Comparison of ENCODE assay signal across 1 cellular context in genomic region chr10:43374194-43374593, GRCh38.
A peak's percentile ranks its signal among the peaks of the same experiment; 100 is the strongest.
TF ChIP-seq lines count a peak whose summit lies in the region.

No MANE protein-coding gene starts in this region.

TF ChIP-seq in HEK293, 187 proteins besides CTCF, POLR2A, EP300 and RAD21 (continued from another document):
- TF ChIP-seq REST (tag by site-specific recombination; IDR thresholded peaks at IDR 0.05), result no peak
- no peak for TF ChIP-seq ZNF132 (tag by site-specific recombination; IDR thresholded peaks at IDR 0.05; ENCODE audit: borderline replicate concordance)
- TF ChIP-seq EGR2 (tag by site-specific recombination; IDR thresholded peaks at IDR 0.05; ENCODE audit: low read depth), result peak; percentile 77
- no peak for TF ChIP-seq ZNF629 (tag by site-specific recombination; IDR thresholded peaks at IDR 0.05)
